Comparison of ENCODE assay signal across 8 cellular contexts in the genomic region with DNA sequence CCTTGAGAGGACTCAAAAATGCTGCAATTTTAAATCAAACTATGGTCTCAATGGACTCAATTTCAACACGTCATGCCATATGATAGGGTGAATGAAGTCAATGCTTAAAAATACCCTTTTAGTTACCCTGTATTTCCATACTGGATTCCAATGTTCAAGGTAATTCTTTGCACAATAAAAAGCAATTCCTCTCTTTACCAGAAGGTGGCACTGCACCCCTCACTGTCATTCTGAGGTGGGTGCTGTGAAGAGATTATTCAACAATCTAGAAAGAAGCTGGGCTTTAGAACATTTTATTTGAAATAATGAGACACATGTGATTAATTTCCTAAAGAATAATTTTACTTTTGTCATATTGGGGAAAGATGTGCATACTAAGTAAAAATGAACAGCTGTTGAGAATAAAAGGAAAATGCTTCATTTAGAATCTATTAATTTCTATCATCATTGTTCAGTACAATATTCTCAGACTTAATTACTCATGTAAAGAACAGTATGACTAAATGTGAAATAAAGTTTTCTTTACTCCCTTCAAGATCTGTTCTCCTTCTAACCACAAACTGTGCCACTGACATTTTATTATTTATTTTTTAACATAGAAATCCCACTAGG.
A peak's percentile ranks its signal among the peaks of the same experiment; 100 is the strongest.
DNase-seq lines count a peak whose midpoint lies in the region; ATAC-seq, FAIRE-seq and TF ChIP-seq lines count a peak whose summit lies in the region.

No MANE protein-coding gene starts in this region.

- DNase-seq in CD8-positive, alpha-beta T cell = no peak
- DNase-seq in NCI-H2029 treated with DMSO at 0.1 percent for 48 hours (lab: John Stamatoyannopoulos, UW) = peak; percentile 79
- DNase-seq in amniotic epithelial cell (ENCODE audit: low read depth) = peak; percentile 44
- DNase-seq in upper lobe of left lung = no peak
- DNase-seq in stimulated activated effector memory CD8-positive, alpha-beta T cell treated with anti-CD3 and anti-CD28 coated beads, Interleukin-12 subunit alpha, Interleukin-12 subunit beta, amount 100 ng/mL, for 72 hours (ENCODE audit: low spot score in 2 of 2) = no peak

- no peaks in the 10 kb centered on the region for H3K27me3 Mint-ChIP-seq in CD8-positive, alpha-beta T cell (ENCODE audit: low read depth)

- WGBS in upper lobe of left lung, 2 donors = 5 to 17% methylated on average over 1 of the region's 1 CpG

- CTCF ChIA-PET in CD8-positive, alpha-beta T cell (lab: Charles Lee) = interaction anchor here (0.7 to 1.3 kb wide), 2 partner anchors 11 to 19 kb away, joined by 4 to 10 read pairs; no protein-coding TSS in a partner anchor

- intact Hi-C loops in CD8-positive, alpha-beta T cell (cut with DNase I, micrococcal nuclease) = no loop called here

- H3K4me1 Mint-ChIP-seq in CD8-positive, alpha-beta T cell (ENCODE audit: low read depth) = no peaks in the 10 kb centered on the region
- H3K4me1 Mint-ChIP-seq in stimulated activated effector memory CD8-positive, alpha-beta T cell treated with anti-CD3 and anti-CD28 coated beads, Interleukin-12 subunit alpha, Interleukin-12 subunit beta, amount 100 ng/mL, for 72 hours = no peaks in the 10 kb centered on the region

- POLR2A ChIA-PET in CD8-positive, alpha-beta T cell (lab: Charles Lee) = no interaction called here

- TF ChIP-seq POLR2A in upper lobe of left lung (IDR thresholded peaks at IDR 0.05) = no peak

- no peak for ATAC-seq in CD8-positive, alpha-beta T cell
- peak; percentile 70 for ATAC-seq in GM18508 (IDR thresholded peaks at IDR 0.05; ENCODE audit: insufficient read depth, unreplicated experiment)
- ATAC-seq in HG02938 (IDR thresholded peaks at IDR 0.05; ENCODE audit: unreplicated experiment) = peak; percentile 84
- peak in 1 of 2 donors; percentile 78 for ATAC-seq in upper lobe of left lung (ENCODE audit: low FRiP score in 2 of 2)
- no peak for ATAC-seq in stimulated activated effector memory CD8-positive, alpha-beta T cell treated with anti-CD3 and anti-CD28 coated beads, Interleukin-12 subunit alpha, Interleukin-12 subunit beta, amount 100 ng/mL, for 72 hours

- FAIRE-seq in islet of Langerhans (lab: Jason Lieb, UNC) = peak; percentile 90

- H3K4me3 ChIP-seq in CD8-positive, alpha-beta T cell (ENCODE audit: low read depth, low read length) = no peak overlapping the region
- no peak overlapping the region for H3K4me3 ChIP-seq in upper lobe of left lung

- no peaks in the 10 kb centered on the region for H3K9me3 ChIP-seq in CD8-positive, alpha-beta T cell (ENCODE audit: low read length)
- no peaks in the 10 kb centered on the region for H3K9me3 ChIP-seq in upper lobe of left lung

- TF ChIP-seq EP300 in upper lobe of left lung (IDR thresholded peaks at IDR 0.05) = no peak

- H3K9me3 Mint-ChIP-seq in CD8-positive, alpha-beta T cell = peaks cover 4% of the 10 kb centered on the region
- H3K9me3 Mint-ChIP-seq in stimulated activated effector memory CD8-positive, alpha-beta T cell treated with anti-CD3 and anti-CD28 coated beads, Interleukin-12 subunit alpha, Interleukin-12 subunit beta, amount 100 ng/mL, for 72 hours = peaks cover 4% of the 10 kb centered on the region

- no peaks in the 10 kb centered on the region for H3K36me3 ChIP-seq in CD8-positive, alpha-beta T cell (ENCODE audit: insufficient read depth, low read length)
- H3K36me3 ChIP-seq in upper lobe of left lung = no peaks in the 10 kb centered on the region

- peak; percentile 76 for TF ChIP-seq CTCF in CD8-positive, alpha-beta T cell (IDR thresholded peaks at IDR 0.05)
- peak; percentile 44 to 68 (median 64) for TF ChIP-seq CTCF in upper lobe of left lung (IDR thresholded peaks at IDR 0.05)

- H3K27ac ChIP-seq in CD8-positive, alpha-beta T cell (ENCODE audit: low read depth, low read length) = no peak overlapping the region
- no peak overlapping the region for H3K27ac ChIP-seq in upper lobe of left lung

- no peak overlapping the region for H3K27ac Mint-ChIP-seq in CD8-positive, alpha-beta T cell
- H3K27ac Mint-ChIP-seq in stimulated activated effector memory CD8-positive, alpha-beta T cell treated with anti-CD3 and anti-CD28 coated beads, Interleukin-12 subunit alpha, Interleukin-12 subunit beta, amount 100 ng/mL, for 72 hours = no peak overlapping the region

- H3K27me3 ChIP-seq in CD8-positive, alpha-beta T cell (ENCODE audit: insufficient read depth, low read length) = no peaks in the 10 kb centered on the region
- no peaks in the 10 kb centered on the region for H3K27me3 ChIP-seq in upper lobe of left lung

- H3K4me3 Mint-ChIP-seq in CD8-positive, alpha-beta T cell = no peak overlapping the region
- no peak overlapping the region for H3K4me3 Mint-ChIP-seq in stimulated activated effector memory CD8-positive, alpha-beta T cell treated with anti-CD3 and anti-CD28 coated beads, Interleukin-12 subunit alpha, Interleukin-12 subunit beta, amount 100 ng/mL, for 72 hours

- no peaks in the 10 kb centered on the region for H3K36me3 Mint-ChIP-seq in CD8-positive, alpha-beta T cell
- no peaks in the 10 kb centered on the region for H3K36me3 Mint-ChIP-seq in stimulated activated effector memory CD8-positive, alpha-beta T cell treated with anti-CD3 and anti-CD28 coated beads, Interleukin-12 subunit alpha, Interleukin-12 subunit beta, amount 100 ng/mL, for 72 hours

- no peaks in the 10 kb centered on the region for H3K4me1 ChIP-seq in CD8-positive, alpha-beta T cell (ENCODE audit: insufficient read depth, low read length)
- no peaks in the 10 kb centered on the region for H3K4me1 ChIP-seq in upper lobe of left lung

Comparison
In these comparisons a context has a peak if more than half of its experiments do, and no peak if none do; other contexts are left out.
1. ATAC-seq: peak in GM18508 (single experiment) and HG02938 (single experiment); none in CD8-positive, alpha-beta T cell (single experiment) and stimulated activated effector memory CD8-positive, alpha-beta T cell treated with anti-CD3 and anti-CD28 coated beads, Interleukin-12 subunit alpha, Interleukin-12 subunit beta, amount 100 ng/mL, for 72 hours (single experiment).
2. DNase-seq: peak in NCI-H2029 treated with DMSO at 0.1 percent for 48 hours (single experiment) and amniotic epithelial cell (single experiment); none in CD8-positive, alpha-beta T cell (0 of 7), upper lobe of left lung (0 of 2) and stimulated activated effector memory CD8-positive, alpha-beta T cell treated with anti-CD3 and anti-CD28 coated beads, Interleukin-12 subunit alpha, Interleukin-12 subunit beta, amount 100 ng/mL, for 72 hours (0 of 2).